Comparison of ENCODE assay signal across 9 cellular contexts in genomic region chr10:91163709-91164474, GRCh38. TPM values are rescaled to one million over a fixed set of nuclear protein-coding genes. Genes with fewer than 3 reads are reported as not detected.
DNase-seq lines count a peak whose midpoint lies in the region; ATAC-seq, FAIRE-seq and TF ChIP-seq lines count a peak whose summit lies in the region.
"Had no signal": no experiment of that assay in that cellular context is flagged by ENCODE, and none has a peak within 500 bp of the region (broad histone marks: within the 10 kb centered on the region; RNA-seq: fewer than 3 reads in every experiment).

No MANE protein-coding gene starts in this region.

- 2 to 3% methylated on average over 42 to 60 of the region's 60 CpGs for WGBS in pancreas, 2 donors
- WGBS in thyroid gland, 2 donors: 3 to 12% methylated on average over 29 to 44 of the region's 60 CpGs

- intact Hi-C loops in Right ventricle myocardium inferior (cut with DNase I) (loop anchor here (2.0 to 10.0 kb wide), 5 partner anchors 33 to 249 kb away; partner anchors contain the start of gene PCGF5), pancreas (cut with DNase I) (no loop called here), thyroid gland (cut with DNase I) (no loop called here)

- peak in 1 of 2 donors; percentile 35 for TF ChIP-seq POLR2A in thyroid gland (IDR thresholded peaks at IDR 0.05)

- H3K9me3 ChIP-seq in SJCRH30 (replicated peaks) (no peaks in the 10 kb centered on the region), pancreas (no peaks in the 10 kb centered on the region), thyroid gland (no peaks in the 10 kb centered on the region)

- no peak for FAIRE-seq in pancreas (lab: Jason Lieb, UNC)
- FAIRE-seq: A204.1 had no signal

- peaks cover 17% of the 10 kb centered on the region for H3K36me3 Mint-ChIP-seq in activated naive CD8-positive, alpha-beta T cell treated with anti-CD3 and anti-CD28 coated beads for 36 hours

- no peaks in the 10 kb centered on the region for H3K4me1 ChIP-seq in SJCRH30
- H3K4me1 ChIP-seq in pancreas: no peaks in the 10 kb centered on the region
- H3K4me1 ChIP-seq in thyroid gland: peaks cover 0 to 18% of the 10 kb centered on the region in 2 donors

- peak overlapping the region; percentile 78 for H3K4me3 ChIP-seq in SJCRH30
- H3K4me3 ChIP-seq in pancreas: peak overlapping the region; percentile 78 to 99 (median 90)
- peak overlapping the region; percentile 42 to 91 (median 78) for H3K4me3 ChIP-seq in thyroid gland (replicated peaks in 1 of 3)

- TF ChIP-seq CTCF in pancreas (IDR thresholded peaks at IDR 0.05) (no peak), thyroid gland (IDR thresholded peaks at IDR 0.05) (peak in 1 of 6 experiments; percentile 7)

- DNase-seq in DMS 273 (lab: John Stamatoyannopoulos, UW; ENCODE audit: unreplicated experiment) (peak; percentile 61), DMS 273 treated with DMSO at 0.1 percent for 48 hours (lab: John Stamatoyannopoulos, UW) (no peak), SJCRH30 (peak; percentile 26 to 39), Right ventricle myocardium inferior (ENCODE audit: missing footprints) (no peak), pancreas (peak; percentile 58 to 84 (median 82)), thyroid gland (peak; percentile 60 to 67)
- peak; percentile 83 for DNase-seq in activated naive CD8-positive, alpha-beta T cell treated with anti-CD3 and anti-CD28 coated beads for 36 hours

- H3K36me3 ChIP-seq in SJCRH30 (no peaks in the 10 kb centered on the region), pancreas (no peaks in the 10 kb centered on the region), thyroid gland (no peaks in the 10 kb centered on the region)

- H3K27me3 ChIP-seq in SJCRH30 (no peaks in the 10 kb centered on the region), pancreas (no peaks in the 10 kb centered on the region), thyroid gland (no peaks in the 10 kb centered on the region)

- H3K4me3 Mint-ChIP-seq in activated naive CD8-positive, alpha-beta T cell treated with anti-CD3 and anti-CD28 coated beads for 36 hours: peak overlapping the region; percentile 84

- H3K9me3 Mint-ChIP-seq in activated naive CD8-positive, alpha-beta T cell treated with anti-CD3 and anti-CD28 coated beads for 36 hours: peaks cover 12% of the 10 kb centered on the region

- peak overlapping the region; percentile 66 for H3K27ac ChIP-seq in SJCRH30
- peak overlapping the region; percentile 88 to 98 (median 96) for H3K27ac ChIP-seq in pancreas
- H3K27ac ChIP-seq in thyroid gland: peak overlapping the region; percentile 94 to 95 (median 95)

- peaks cover 39% of the 10 kb centered on the region for H3K4me1 Mint-ChIP-seq in activated naive CD8-positive, alpha-beta T cell treated with anti-CD3 and anti-CD28 coated beads for 36 hours

- peak overlapping the region; percentile 92 for H3K27ac Mint-ChIP-seq in activated naive CD8-positive, alpha-beta T cell treated with anti-CD3 and anti-CD28 coated beads for 36 hours

- ATAC-seq in HG03108 (IDR thresholded peaks at IDR 0.05; ENCODE audit: unreplicated experiment) (peak; percentile 13), Right ventricle myocardium inferior (peak; percentile 54), pancreas (peak; percentile 67 to 88 (median 73))

- H3K27me3 Mint-ChIP-seq in activated naive CD8-positive, alpha-beta T cell treated with anti-CD3 and anti-CD28 coated beads for 36 hours: no peaks in the 10 kb centered on the region

RNA-seq across cellular contexts. Expression of gene PCGF5, which starts 56.6 kb away (rescaled TPM):
- 11.3 and 11.4 TPM in 2 replicates for total RNA-seq in SJCRH30 (2014; rRNA removed; shearing (Covaris generic))
- 10 to 100 TPM; 41.2 to 44.1 TPM for total RNA-seq in activated naive CD8-positive, alpha-beta T cell treated with anti-CD3 and anti-CD28 coated beads for 36 hours
- total RNA-seq in Right ventricle myocardium inferior (63.2 TPM), pancreas (10 to 100 TPM; 13.3 to 23.2 (median 17.7) TPM), thyroid gland (10 to 100 TPM; 47.8 to 63.7 (median 55.0) TPM)
- polyA plus RNA-seq in pancreas: 10 to 100 TPM; 12.7 to 14.6 TPM

Comparison
In these comparisons a context has a peak if more than half of its experiments do, and no peak if none do; other contexts are left out.
1. DNase-seq: peak in DMS 273 (single experiment), SJCRH30 (2 of 2), activated naive CD8-positive, alpha-beta T cell treated with anti-CD3 and anti-CD28 coated beads for 36 hours (single experiment), pancreas (6 of 6) and thyroid gland (2 of 2); none in DMS 273 treated with DMSO at 0.1 percent for 48 hours (single experiment) and Right ventricle myocardium inferior (single experiment).
2. ATAC-seq: peak in every context shown above with its lines; median percentile 73 in pancreas; 54 in Right ventricle myocardium inferior; 13 in HG03108.
3. Peak in every context shown above with its lines, with median percentiles within 50 percentile points of each other: H3K27ac ChIP-seq and H3K4me3 ChIP-seq.